ENCODE assay signal across 22 cellular contexts in genomic region chr19:31083122-31083521, GRCh38.
"Had no signal": no experiment of that assay in that cellular context is flagged by ENCODE, and none has a peak within 500 bp of the region (broad histone marks: within the 10 kb centered on the region; RNA-seq: fewer than 3 reads in every experiment).

No MANE protein-coding gene starts in this region.

- H3K27me3 ChIP-seq: colonic mucosa, esophagus squamous epithelium, gastrocnemius medialis had no signal

- H3K27ac ChIP-seq: colonic mucosa, epithelial cell of prostate, esophagus squamous epithelium, gastrocnemius medialis, heart right ventricle, left lung, lower lobe of right lung had no signal

- H3K36me3 Mint-ChIP-seq: memory B cell had no signal

- H3K36me3 ChIP-seq: colonic mucosa, esophagus squamous epithelium, gastrocnemius medialis, heart right ventricle, left lung, lower lobe of right lung had no signal

- DNase-seq: colonic mucosa; cortex of kidney; effector CD8-positive, alpha-beta T cell; effector memory CD8-positive, alpha-beta T cell; endodermal cell; erythroblast; esophagus squamous epithelium; foreskin fibroblast; foreskin melanocyte; gastrocnemius medialis; glutamatergic neuron; head of caudate nucleus; heart right ventricle; hippocampal formation; left cardiac atrium; left lung; lower lobe of right lung; mesendoderm; midbrain had no signal

- H3K9me3 ChIP-seq: colonic mucosa, esophagus squamous epithelium, gastrocnemius medialis, heart right ventricle, left lung, lower lobe of right lung had no signal

- H3K4me3 ChIP-seq: colonic mucosa, esophagus squamous epithelium, gastrocnemius medialis, heart right ventricle, left lung, lower lobe of right lung had no signal

- H3K4me1 Mint-ChIP-seq: endodermal cell, memory B cell had no signal

- H3K4me3 Mint-ChIP-seq: dendritic cell treated with granulocyte-macrophage colony-stimulating factor and Interleukin-4, amounts not matched to agents 40 ng/mL and 50 ng/mL, for 4 days; effector memory CD8-positive, alpha-beta T cell; endodermal cell; memory B cell had no signal

- H3K4me1 ChIP-seq: colonic mucosa, esophagus squamous epithelium, gastrocnemius medialis, left lung, lower lobe of right lung had no signal

- H3K27ac Mint-ChIP-seq: dendritic cell treated with granulocyte-macrophage colony-stimulating factor and Interleukin-4, amounts not matched to agents 40 ng/mL and 50 ng/mL, for 4 days; effector memory CD8-positive, alpha-beta T cell; endodermal cell; memory B cell had no signal

- H3K9me3 Mint-ChIP-seq: dendritic cell treated with granulocyte-macrophage colony-stimulating factor and Interleukin-4, amounts not matched to agents 40 ng/mL and 50 ng/mL, for 4 days; effector memory CD8-positive, alpha-beta T cell; endodermal cell had no signal

- H3K27me3 Mint-ChIP-seq: memory B cell had no signal
